8 cellular contexts compared by ENCODE assay signal in the genomic region with DNA sequence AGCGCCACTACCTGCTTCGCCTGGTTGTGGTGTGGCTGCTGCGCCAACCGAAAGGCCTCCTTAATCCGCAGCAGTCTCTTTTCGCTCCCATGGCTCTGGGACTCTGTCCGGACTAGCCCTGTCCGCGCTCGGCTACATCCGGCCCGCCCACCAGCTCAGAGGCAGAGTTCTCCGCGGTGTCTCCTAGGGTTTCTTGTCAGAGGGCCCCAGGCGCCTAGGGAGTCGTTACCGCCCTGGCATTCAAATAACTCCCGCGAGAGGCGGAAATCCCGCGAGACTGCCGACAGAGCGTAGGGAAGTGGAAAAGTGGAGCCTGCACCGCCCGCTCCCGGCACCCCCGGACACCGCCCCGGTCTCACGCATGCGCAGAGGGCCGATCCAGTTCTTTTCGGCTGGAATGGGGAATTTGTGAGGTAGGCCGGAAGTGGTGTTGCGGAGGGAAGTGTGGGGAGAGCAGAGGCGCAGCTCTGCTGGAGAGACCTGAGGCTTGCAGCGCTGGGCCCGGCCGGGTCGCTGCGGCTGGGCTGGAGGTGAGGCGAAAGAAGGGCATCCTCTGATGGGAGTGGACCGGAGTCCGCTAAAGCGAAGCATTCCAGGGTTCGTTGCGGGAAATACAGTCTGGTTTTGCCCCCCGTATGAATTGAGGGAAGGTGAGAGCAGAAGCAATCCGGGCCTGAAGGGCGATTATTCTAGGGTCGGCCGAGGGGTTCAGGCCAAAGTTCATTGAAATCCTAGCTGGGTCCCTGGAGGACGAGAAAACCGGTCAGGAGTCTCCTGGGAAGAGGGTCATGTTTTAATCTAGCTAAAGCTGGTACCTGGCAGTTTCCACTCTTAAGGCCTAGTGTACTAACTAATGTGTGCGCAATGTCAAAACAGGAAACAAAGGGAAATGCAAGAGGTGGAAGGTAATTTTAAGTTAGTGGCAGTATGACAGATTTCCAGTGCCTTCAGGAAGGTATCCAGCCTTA. TPM values are rescaled to one million over a fixed set of nuclear protein-coding genes. Genes with fewer than 3 reads are reported as not detected.
DNase-seq lines count a peak whose midpoint lies in the region; ATAC-seq and TF ChIP-seq lines count a peak whose summit lies in the region.

A gene (plus strand): TSS at position 456 of the 968 bp plus-strand sequence. CDS start 5,151 bp downstream, outside the sequence.

- intact Hi-C loops in head of caudate nucleus (cut with DNase I), result no loop called here

- peaks cover 77% of the 10 kb centered on the region for H3K79me2 ChIP-seq in SU-DHL-6 (ENCODE audit: insufficient read depth, low read length)

- peak within 1 kb of the TSS; percentile 79 for H3K4me2 ChIP-seq in SU-DHL-6 (ENCODE audit: low read depth, low read length, poor library complexity, severe bottlenecking)

- POLR2A ChIA-PET in activated naive CD8-positive, alpha-beta T cell treated with anti-CD3 and anti-CD28 coated beads, Interleukin-2, amount 10 ng/mL, durations not matched to agents 7 days and 5 days (lab: Charles Lee), result interaction anchor here (0.8 to 3.7 kb wide), 6 partner anchors 14 to 98 kb away, joined by 3 to 39 read pairs (median 4); a partner anchor contains a TSS

- H2AFZ ChIP-seq in SU-DHL-6 (ENCODE audit: low read depth, low read length, severe bottlenecking), result peak within 1 kb of the TSS; percentile 92

- no peaks in the 10 kb centered on the region for H4K20me1 ChIP-seq in SU-DHL-6 (ENCODE audit: low read depth, low read length)

- H3K4me3 ChIP-seq in SU-DHL-6 (ENCODE audit: insufficient read depth, low read length, poor library complexity, severe bottlenecking), result peak within 1 kb of the TSS; percentile 99
- H3K4me3 ChIP-seq in thymus (ENCODE audit: low read length), result peak within 1 kb of the TSS; percentile 87

- no peaks in the 10 kb centered on the region for H3K27me3 Mint-ChIP-seq in activated naive CD8-positive, alpha-beta T cell treated with anti-CD3 and anti-CD28 coated beads, Interleukin-2, amount 10 ng/mL, durations not matched to agents 7 days and 5 days
- H3K27me3 Mint-ChIP-seq in osteocyte (ENCODE audit: unreplicated experiment), result no peaks in the 10 kb centered on the region

- H3K9me3 ChIP-seq in SU-DHL-6 (ENCODE audit: insufficient read depth, low read length) (no peaks in the 10 kb centered on the region), thymus (ENCODE audit: control insufficient read depth) (no peaks in the 10 kb centered on the region)

- H3F3A ChIP-seq in SU-DHL-6 (ENCODE audit: insufficient read depth), result peaks cover 22% of the 10 kb centered on the region

- H3K27ac Mint-ChIP-seq in activated naive CD8-positive, alpha-beta T cell treated with anti-CD3 and anti-CD28 coated beads, Interleukin-2, amount 10 ng/mL, durations not matched to agents 7 days and 5 days, result peak within 1 kb of the TSS; percentile 96
- peak within 1 kb of the TSS; percentile 100 for H3K27ac Mint-ChIP-seq in osteocyte (ENCODE audit: unreplicated experiment)

- H3K36me3 ChIP-seq in SU-DHL-6 (ENCODE audit: low read length) (peaks cover 17% of the 10 kb centered on the region), thymus (ENCODE audit: control insufficient read depth, insufficient read depth) (peaks cover 2% of the 10 kb centered on the region)

- no peaks in the 10 kb centered on the region for H3K9me2 ChIP-seq in SU-DHL-6 (replicated peaks; ENCODE audit: insufficient read depth, low read length)

- peaks cover 32% of the 10 kb centered on the region for H3K36me3 Mint-ChIP-seq in activated naive CD8-positive, alpha-beta T cell treated with anti-CD3 and anti-CD28 coated beads, Interleukin-2, amount 10 ng/mL, durations not matched to agents 7 days and 5 days
- peaks cover 16% of the 10 kb centered on the region for H3K36me3 Mint-ChIP-seq in osteocyte (ENCODE audit: unreplicated experiment)

- peak; percentile 91 for ATAC-seq in HG02678 (IDR thresholded peaks at IDR 0.05; ENCODE audit: unreplicated experiment)
- ATAC-seq in activated naive CD8-positive, alpha-beta T cell treated with anti-CD3 and anti-CD28 coated beads, Interleukin-2, amount 10 ng/mL, durations not matched to agents 7 days and 5 days (ENCODE audit: low read depth), result peak; percentile 96

- H3K4me1 Mint-ChIP-seq in activated naive CD8-positive, alpha-beta T cell treated with anti-CD3 and anti-CD28 coated beads, Interleukin-2, amount 10 ng/mL, durations not matched to agents 7 days and 5 days, result peaks cover 36% of the 10 kb centered on the region
- peaks cover 63% of the 10 kb centered on the region for H3K4me1 Mint-ChIP-seq in osteocyte (ENCODE audit: unreplicated experiment)

- peaks cover 6% of the 10 kb centered on the region for H3K4me1 ChIP-seq in thymus (ENCODE audit: control insufficient read depth, insufficient read depth, low read length)

- peak; percentile 70 for TF ChIP-seq POLR2A in GM10847 (IDR thresholded peaks at IDR 0.05; ENCODE audit: extremely low read depth, insufficient read length)

- peak within 1 kb of the TSS; percentile 94 for H3K27ac ChIP-seq in SU-DHL-6 (ENCODE audit: low read depth, low read length)
- peak within 1 kb of the TSS; percentile 96 for H3K27ac ChIP-seq in thymus (ENCODE audit: low read depth)

- H3K4me3 Mint-ChIP-seq in activated naive CD8-positive, alpha-beta T cell treated with anti-CD3 and anti-CD28 coated beads, Interleukin-2, amount 10 ng/mL, durations not matched to agents 7 days and 5 days, result peak within 1 kb of the TSS; percentile 97
- peak within 1 kb of the TSS; percentile 99 for H3K4me3 Mint-ChIP-seq in osteocyte (ENCODE audit: unreplicated experiment)

- TF ChIP-seq CTCF in SU-DHL-6 (IDR thresholded peaks at IDR 0.05; ENCODE audit: insufficient read depth, low read length, poor library complexity, severe bottlenecking), result no peak
- no peak for TF ChIP-seq CTCF in osteocyte (IDR thresholded peaks at IDR 0.05)

- under 1% methylated on average over 56 of the region's 56 CpGs for WGBS in thymus

- H3K9ac ChIP-seq in SU-DHL-6 (ENCODE audit: low read length), result peak within 1 kb of the TSS; percentile 95

- DNase-seq in NCI-H128 (lab: John Stamatoyannopoulos, UW; ENCODE audit: unreplicated experiment) (peak; percentile 96), head of caudate nucleus (peak; percentile 97 to 100 (median 99)), osteocyte (ENCODE audit: extremely low spot score, unreplicated experiment) (peak; percentile 100)
- DNase-seq in activated naive CD8-positive, alpha-beta T cell treated with anti-CD3 and anti-CD28 coated beads, Interleukin-2, amount 10 ng/mL, durations not matched to agents 7 days and 5 days, result peak; percentile 99

- H3K27me3 ChIP-seq in SU-DHL-6 (ENCODE audit: low read length), result no peaks in the 10 kb centered on the region
- no peaks in the 10 kb centered on the region for H3K27me3 ChIP-seq in thymus (ENCODE audit: control insufficient read depth, insufficient read depth)

- no peaks in the 10 kb centered on the region for H3K9me3 Mint-ChIP-seq in activated naive CD8-positive, alpha-beta T cell treated with anti-CD3 and anti-CD28 coated beads, Interleukin-2, amount 10 ng/mL, durations not matched to agents 7 days and 5 days
- no peaks in the 10 kb centered on the region for H3K9me3 Mint-ChIP-seq in osteocyte (ENCODE audit: unreplicated experiment)

RNA-seq across cellular contexts. Expression of the gene that starts here (rescaled TPM):
- total RNA-seq in activated naive CD8-positive, alpha-beta T cell treated with anti-CD3 and anti-CD28 coated beads, Interleukin-2, amount 10 ng/mL, durations not matched to agents 7 days and 5 days, result 10 to 100 TPM; 19.5 to 22.4 TPM
- 43.8 and 45.0 TPM in 2 replicates for total RNA-seq in osteocyte
- 74.4 TPM for polyA plus RNA-seq in thymus

Comparison
In these comparisons a context has a peak if more than half of its experiments do, and no peak if none do; other contexts are left out.
1. Peak in every context shown above with its lines: DNase-seq, ATAC-seq, H3K4me3 ChIP-seq and H3K27ac ChIP-seq.